8 cellular contexts compared by ENCODE assay signal in genomic region chr1:94246692-94247145, GRCh38. TPM values are rescaled to one million over a fixed set of nuclear protein-coding genes. Genes with fewer than 3 reads are reported as not detected.
DNase-seq lines count a peak whose midpoint lies in the region; ATAC-seq and TF ChIP-seq lines count a peak whose summit lies in the region.

No MANE protein-coding gene starts in this region.

- H3K14ac ChIP-seq in trophoblast cell (ENCODE audit: low read length): peak overlapping the region; percentile 93

- peak overlapping the region; percentile 86 for H3K18ac ChIP-seq in trophoblast cell (ENCODE audit: low read length)

- H3K4ac ChIP-seq in trophoblast cell (ENCODE audit: low read depth, low read length): peak overlapping the region; percentile 89

- no peaks in the 10 kb centered on the region for H3K36me3 ChIP-seq in trophoblast cell (ENCODE audit: control insufficient read depth in 1 of 2, insufficient read depth in 2 of 2, low read length in 2 of 2)

- peak overlapping the region; percentile 26 for H2BK12ac ChIP-seq in trophoblast cell (ENCODE audit: low read length)

- peak overlapping the region; percentile 79 for H2BK120ac ChIP-seq in trophoblast cell (ENCODE audit: insufficient read depth, low read length, poor library complexity)

- no peak for TF ChIP-seq CTCF in foreskin keratinocyte (conservative IDR thresholded peaks at IDR 0.05)

- DNase-seq in ELR (ENCODE audit: low read depth): peak; percentile 48
- DNase-seq in foreskin keratinocyte: no peak
- DNase-seq in trophoblast cell: no peak
- DNase-seq in NCI-H1105 treated with DMSO at 0.1 percent for 48 hours (lab: John Stamatoyannopoulos, UW): no peak
- DNase-seq in SKM-1 treated with dmso at 0.1 percent for 144 hours (lab: John Stamatoyannopoulos, UW; ENCODE audit: unreplicated experiment): no peak

- no peak overlapping the region for H3K23ac ChIP-seq in trophoblast cell (ENCODE audit: low read length)

- H4K8ac ChIP-seq in trophoblast cell (ENCODE audit: low read depth, low read length): no peak overlapping the region

- WGBS in trophoblast cell (ENCODE audit: extremely low coverage, insufficient coverage, insufficient read length): no CpG with 5 or more reads among the region's 12 CpGs

- H3K9ac ChIP-seq in trophoblast cell (ENCODE audit: low read length): peak overlapping the region; percentile 63

- H2BK5ac ChIP-seq in trophoblast cell (ENCODE audit: low read depth, low read length, poor library complexity): peak overlapping the region; percentile 80

- peaks cover 9% of the 10 kb centered on the region for H3K79me1 ChIP-seq in trophoblast cell (ENCODE audit: low read length)

- no peaks in the 10 kb centered on the region for H3K9me3 ChIP-seq in trophoblast cell (ENCODE audit: insufficient read depth, low read depth, low read length)

- no peaks in the 10 kb centered on the region for H3K27me3 ChIP-seq in foreskin keratinocyte
- H3K27me3 ChIP-seq in trophoblast cell (ENCODE audit: insufficient read depth, low read length): no peaks in the 10 kb centered on the region

- no peak overlapping the region for H2AK5ac ChIP-seq in trophoblast cell (ENCODE audit: low read length)

- H3K4me3 ChIP-seq in trophoblast cell (ENCODE audit: low read depth, low read length): peak overlapping the region; percentile 94

- ATAC-seq in SK-N-SH treated with all-trans-retinoic acid at 6 μM for 48 hours (peak; percentile 59), foreskin keratinocyte (peak; percentile 27), HG03520 (IDR thresholded peaks at IDR 0.05; ENCODE audit: unreplicated experiment) (no peak), HG02798 (IDR thresholded peaks at IDR 0.05; ENCODE audit: poor library complexity, unreplicated experiment) (no peak)

- H3K27ac ChIP-seq in foreskin keratinocyte (peak overlapping the region; percentile 73), trophoblast cell (ENCODE audit: low read depth, low read length) (peak overlapping the region; percentile 78)

- H4K12ac ChIP-seq in trophoblast cell (ENCODE audit: low read depth, low read length): no peak overlapping the region

- H2AFZ ChIP-seq in trophoblast cell (ENCODE audit: insufficient read depth, low read length, poor library complexity): peak overlapping the region; percentile 48

- H3K4me1 ChIP-seq in foreskin keratinocyte (peaks cover 24% of the 10 kb centered on the region), trophoblast cell (ENCODE audit: control insufficient read depth in 1 of 2, insufficient read depth in 2 of 2, low read length in 2 of 2) (peaks cover 2 to 5% of the 10 kb centered on the region in 2 experiments)

- H3K79me2 ChIP-seq in trophoblast cell (ENCODE audit: control insufficient read depth, insufficient read depth, low read length, poor library complexity): peaks cover 10% of the 10 kb centered on the region

- H3K4me2 ChIP-seq in trophoblast cell (ENCODE audit: low read length): peak overlapping the region; percentile 76

- peak overlapping the region; percentile 67 for H4K91ac ChIP-seq in trophoblast cell (ENCODE audit: low read depth, low read length)

TF ChIP-seq in SK-N-SH treated with all-trans-retinoic acid at 6 μM for 48 hours, 23 proteins besides CTCF, POLR2A, EP300 and RAD21:
- no peak for TF ChIP-seq POU6F1 (CRISPR knock-in tag; IDR thresholded peaks at IDR 0.05; ENCODE audit: borderline replicate concordance, low read depth)
- no peak for TF ChIP-seq TCF4 (CRISPR knock-in tag; IDR thresholded peaks at IDR 0.05; ENCODE audit: borderline replicate concordance)
- no peak for TF ChIP-seq ZNF8 (CRISPR knock-in tag; IDR thresholded peaks at IDR 0.05)
- TF ChIP-seq ZFP3 (CRISPR knock-in tag; IDR thresholded peaks at IDR 0.05): no peak
- no peak for TF ChIP-seq PATZ1 (CRISPR knock-in tag; IDR thresholded peaks at IDR 0.05; ENCODE audit: borderline replicate concordance)
- TF ChIP-seq OSR1 (CRISPR knock-in tag; IDR thresholded peaks at IDR 0.05): no peak
- TF ChIP-seq CSDC2 (CRISPR knock-in tag; IDR thresholded peaks at IDR 0.05): no peak
- TF ChIP-seq BACH2 (CRISPR knock-in tag; IDR thresholded peaks at IDR 0.05; ENCODE audit: borderline replicate concordance): no peak
- TF ChIP-seq CREB5 (CRISPR knock-in tag; IDR thresholded peaks at IDR 0.05; ENCODE audit: low read depth): no peak
- no peak for TF ChIP-seq ZNF70 (CRISPR knock-in tag; IDR thresholded peaks at IDR 0.05)
- no peak for TF ChIP-seq CSRNP3 (CRISPR knock-in tag; IDR thresholded peaks at IDR 0.05)
- no peak for TF ChIP-seq TOX (CRISPR knock-in tag; IDR thresholded peaks at IDR 0.05; ENCODE audit: borderline replicate concordance)
- TF ChIP-seq ZC3H10 (CRISPR knock-in tag; IDR thresholded peaks at IDR 0.05): no peak
- TF ChIP-seq ZNF565 (CRISPR knock-in tag; conservative IDR thresholded peaks at IDR 0.05; ENCODE audit: low read depth): no peak
- TF ChIP-seq GLIS3 (CRISPR knock-in tag; IDR thresholded peaks at IDR 0.05): no peak
TF ChIP-seq in SK-N-SH treated with all-trans-retinoic acid at 6 μM for 48 hours: peak in this region for 0.

RNA-seq across cellular contexts. Expression of gene ARHGAP29, which starts 9.3 kb away (rescaled TPM):
- total RNA-seq in foreskin keratinocyte: 172 and 231 TPM in 2 replicates
- polyA plus RNA-seq in foreskin keratinocyte: 40.7 and 41.9 TPM in 2 replicates
- 122 and 130 TPM in 2 replicates for polyA plus RNA-seq in trophoblast cell (2013)

Comparison
In these comparisons a context has a peak if more than half of its experiments do, and no peak if none do; other contexts are left out.
1. ATAC-seq: peak in SK-N-SH treated with all-trans-retinoic acid at 6 μM for 48 hours (single experiment) and foreskin keratinocyte (single experiment); none in HG03520 (single experiment) and HG02798 (single experiment).